ENCODE assay signal across 34 cellular contexts in the genomic region with DNA sequence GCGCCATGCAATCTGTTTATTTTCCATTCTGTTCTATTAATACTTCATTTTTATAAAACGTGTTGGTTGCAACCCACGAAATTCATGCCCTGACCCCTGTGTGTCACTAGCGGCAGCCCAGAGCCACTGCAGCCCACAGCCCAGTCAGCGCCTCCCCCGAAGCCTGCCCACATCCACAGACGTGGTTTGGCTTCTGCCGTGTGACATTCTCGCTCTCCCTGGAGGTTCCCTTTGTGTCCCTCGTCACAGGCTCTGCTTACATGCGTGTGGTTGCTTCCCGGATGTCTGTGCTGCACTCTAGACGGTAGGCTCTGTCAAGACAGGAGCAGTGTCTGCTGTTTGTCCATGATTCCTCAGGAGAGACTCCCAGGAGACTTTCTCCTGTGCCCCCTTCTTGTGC. TPM values are rescaled to one million over a fixed set of nuclear protein-coding genes. Genes with fewer than 3 reads are reported as not detected.
"Had no signal": no experiment of that assay in that cellular context is flagged by ENCODE, and none has a peak within 500 bp of the region (broad histone marks: within the 10 kb centered on the region; RNA-seq: fewer than 3 reads in every experiment).

No MANE protein-coding gene starts in this region.

- H3K36me3 Mint-ChIP-seq: activated CD8-positive, alpha-beta memory T cell treated with anti-CD3 and anti-CD28 coated beads, Interleukin-2, amount 10 ng/mL, durations not matched to agents 7 days and 5 days; activated naive CD8-positive, alpha-beta T cell treated with anti-CD3 and anti-CD28 coated beads for 36 hours had no signal

- H3K9me3 Mint-ChIP-seq: activated naive CD8-positive, alpha-beta T cell treated with anti-CD3 and anti-CD28 coated beads for 36 hours had no signal

- ATAC-seq: activated CD8-positive, alpha-beta memory T cell treated with anti-CD3 and anti-CD28 coated beads, Interleukin-2, amount 10 ng/mL, durations not matched to agents 7 days and 5 days; activated T-helper 17 cell treated with anti-CD3 and anti-CD28 coated beads, Interleukin-2, amount 50 U/mL, for 72 hours had no signal

- H3K27me3 Mint-ChIP-seq: activated CD4-positive, alpha-beta memory T cell treated with anti-CD3 and anti-CD28 coated beads, Interleukin-2, amount 10 ng/mL, durations not matched to agents 7 days and 5 days; activated CD8-positive, alpha-beta memory T cell treated with anti-CD3 and anti-CD28 coated beads, Interleukin-2, amount 10 ng/mL, durations not matched to agents 7 days and 5 days; activated T-helper 17 cell treated with anti-CD3 and anti-CD28 coated beads, Interleukin-2, amount 50 U/mL, for 72 hours had no signal

- H3K27me3 ChIP-seq: brain microvascular endothelial cell had no signal

- H3K4me1 Mint-ChIP-seq: activated CD4-positive, alpha-beta memory T cell treated with anti-CD3 and anti-CD28 coated beads, Interleukin-2, amount 10 ng/mL, durations not matched to agents 7 days and 5 days; activated CD8-positive, alpha-beta memory T cell treated with anti-CD3 and anti-CD28 coated beads, Interleukin-2, amount 10 ng/mL, durations not matched to agents 7 days and 5 days; activated naive CD8-positive, alpha-beta T cell treated with anti-CD3 and anti-CD28 coated beads for 36 hours had no signal

- H3K27ac Mint-ChIP-seq: activated CD4-positive, alpha-beta memory T cell treated with anti-CD3 and anti-CD28 coated beads, Interleukin-2, amount 10 ng/mL, durations not matched to agents 7 days and 5 days; activated CD8-positive, alpha-beta memory T cell treated with anti-CD3 and anti-CD28 coated beads, Interleukin-2, amount 10 ng/mL, durations not matched to agents 7 days and 5 days; activated naive CD8-positive, alpha-beta T cell treated with anti-CD3 and anti-CD28 coated beads for 36 hours; activated T-helper 17 cell treated with anti-CD3 and anti-CD28 coated beads, Interleukin-2, amount 50 U/mL, for 72 hours had no signal

- H3K4me3 Mint-ChIP-seq: activated CD4-positive, alpha-beta memory T cell treated with anti-CD3 and anti-CD28 coated beads, Interleukin-2, amount 10 ng/mL, durations not matched to agents 7 days and 5 days; activated CD8-positive, alpha-beta memory T cell treated with anti-CD3 and anti-CD28 coated beads, Interleukin-2, amount 10 ng/mL, durations not matched to agents 7 days and 5 days; activated naive CD8-positive, alpha-beta T cell treated with anti-CD3 and anti-CD28 coated beads for 36 hours; activated T-helper 17 cell treated with anti-CD3 and anti-CD28 coated beads, Interleukin-2, amount 50 U/mL, for 72 hours had no signal

- DNase-seq: activated CD4-positive, alpha-beta memory T cell treated with anti-CD3 and anti-CD28 coated beads, Interleukin-2, amount 10 ng/mL, durations not matched to agents 7 days and 5 days; activated CD4-positive, alpha-beta T cell treated with anti-CD3 and anti-CD28 coated beads for 1 hour; activated CD4-positive, alpha-beta T cell treated with anti-CD3 and anti-CD28 coated beads for 48 hours; activated CD4-positive, CD25-positive, alpha-beta regulatory T cell; activated CD8-positive, alpha-beta memory T cell treated with anti-CD3 and anti-CD28 coated beads for 24 hours; activated CD8-positive, alpha-beta memory T cell treated with anti-CD3 and anti-CD28 coated beads, Interleukin-2, amount 10 ng/mL, durations not matched to agents 7 days and 5 days; activated CD8-positive, alpha-beta memory T cell treated with anti-CD3 and anti-CD28 coated beads, Interleukin-2, amount 50 U/mL, for 48 hours; activated effector memory CD4-positive, alpha-beta T cell treated with anti-CD3 and anti-CD28 coated beads, Interleukin-2, amount 50 U/mL, for 16 hours; activated naive CD4-positive, alpha-beta T cell; activated naive CD4-positive, alpha-beta T cell treated with anti-CD3 and anti-CD28 coated beads, Interleukin-2, amount 50 U/mL, for 16 hours; activated naive CD8-positive, alpha-beta T cell treated with anti-CD3 and anti-CD28 coated beads for 36 hours; activated T-cell treated with anti-CD3 and anti-CD28 coated beads, Interleukin-2, amount 50 U/mL, for 48 hours; amniotic stem cell; aorta; brain microvascular endothelial cell; Karpas-422; KBM-7; NCI-H1105; NCI-H1436; NCI-H1694; NCI-H1930; NCI-H2081 treated with DMSO at 0.1 percent for 48 hours; NCI-H226; NCI-H446 treated with DMSO at 0.1 percent for 48 hours; NCI-H524 treated with DMSO at 0.1 percent for 48 hours; OCI-M1; Right ventricle myocardium superior; SW 1271; T-helper 1 cell; T-helper 2 cell; T-helper 9 cell; WERI-Rb-1 had no signal

- H3K27ac ChIP-seq: brain microvascular endothelial cell, WERI-Rb-1 had no signal

- H3K36me3 ChIP-seq: brain microvascular endothelial cell, WERI-Rb-1 had no signal

RNA-seq across cellular contexts. Expression of a gene that starts 37.0 kb away (rescaled TPM):
- total RNA-seq: activated CD4-positive, alpha-beta memory T cell treated with anti-CD3 and anti-CD28 coated beads, Interleukin-2, amount 10 ng/mL, durations not matched to agents 7 days and 5 days; activated CD8-positive, alpha-beta memory T cell treated with anti-CD3 and anti-CD28 coated beads, Interleukin-2, amount 10 ng/mL, durations not matched to agents 7 days and 5 days; activated naive CD8-positive, alpha-beta T cell treated with anti-CD3 and anti-CD28 coated beads for 36 hours; activated T-helper 17 cell treated with anti-CD3 and anti-CD28 coated beads, Interleukin-2, amount 50 U/mL, for 72 hours; aorta; MCF 10A; Right ventricle myocardium superior had no signal
- polyA plus RNA-seq: aorta had no signal
